2 cellular contexts compared by ENCODE assay signal in genomic region chr3:33433843-33434242, GRCh38.
TF ChIP-seq lines count a peak whose summit lies in the region.

No MANE protein-coding gene starts in this region.

TF ChIP-seq in SK-N-SH, 30 proteins besides CTCF, POLR2A, EP300 and RAD21 (continued from another document):
- no peak for TF ChIP-seq REST (IDR thresholded peaks at IDR 0.05; ENCODE audit: low read depth, low read length)
- TF ChIP-seq NRF1 (IDR thresholded peaks at IDR 0.05; ENCODE audit: low read depth, low read length), result no peak
- no peak for TF ChIP-seq RXRA (IDR thresholded peaks at IDR 0.05; ENCODE audit: borderline replicate concordance, low read depth)
- no peak for TF ChIP-seq GABPA (IDR thresholded peaks at IDR 0.05; ENCODE audit: low read depth)
- no peak for TF ChIP-seq SIN3A (IDR thresholded peaks at IDR 0.05; ENCODE audit: borderline replicate concordance, low read depth, low read length)
- TF ChIP-seq CHD2 (IDR thresholded peaks at IDR 0.05; ENCODE audit: low read length, partially characterized antibody), result no peak
- TF ChIP-seq YY1 (IDR thresholded peaks at IDR 0.05; ENCODE audit: low read depth), result no peak
- no peak for TF ChIP-seq MAX (IDR thresholded peaks at IDR 0.05; ENCODE audit: low read depth)
- no peak for TF ChIP-seq SMC3 (IDR thresholded peaks at IDR 0.05; ENCODE audit: low read depth, low read length)
- no peak for TF ChIP-seq USF1 (IDR thresholded peaks at IDR 0.05; ENCODE audit: borderline replicate concordance, low read depth)
- no peak for TF ChIP-seq RCOR1 (IDR thresholded peaks at IDR 0.05; ENCODE audit: low read length)
- no peak for TF ChIP-seq IRF3 (IDR thresholded peaks at IDR 0.05; ENCODE audit: low read depth, low read length)
- TF ChIP-seq FOSL2 (IDR thresholded peaks at IDR 0.05; ENCODE audit: borderline replicate concordance, low read depth), result no peak
- no peak for TF ChIP-seq ELF1 (IDR thresholded peaks at IDR 0.05)
- no peak for TF ChIP-seq POLR2AphosphoS5 (IDR thresholded peaks at IDR 0.05; ENCODE audit: low read depth, low read length)
- TF ChIP-seq EZH2phosphoT487 (IDR thresholded peaks at IDR 0.05; ENCODE audit: borderline replicate concordance, low read depth), result no peak

TF ChIP-seq in SK-N-SH treated with all-trans-retinoic acid at 6 μM for 48 hours, 23 proteins besides CTCF, POLR2A, EP300 and RAD21 (continued from another document):
- TF ChIP-seq CREB5 (CRISPR knock-in tag; IDR thresholded peaks at IDR 0.05; ENCODE audit: low read depth), result no peak
- no peak for TF ChIP-seq ZFP3 (CRISPR knock-in tag; IDR thresholded peaks at IDR 0.05)
- no peak for TF ChIP-seq ZNF8 (CRISPR knock-in tag; IDR thresholded peaks at IDR 0.05)
TF ChIP-seq in SK-N-SH treated with all-trans-retinoic acid at 6 μM for 48 hours: peak in this region for 0.
